ENCODE assay signal across 33 cellular contexts in the genomic region with DNA sequence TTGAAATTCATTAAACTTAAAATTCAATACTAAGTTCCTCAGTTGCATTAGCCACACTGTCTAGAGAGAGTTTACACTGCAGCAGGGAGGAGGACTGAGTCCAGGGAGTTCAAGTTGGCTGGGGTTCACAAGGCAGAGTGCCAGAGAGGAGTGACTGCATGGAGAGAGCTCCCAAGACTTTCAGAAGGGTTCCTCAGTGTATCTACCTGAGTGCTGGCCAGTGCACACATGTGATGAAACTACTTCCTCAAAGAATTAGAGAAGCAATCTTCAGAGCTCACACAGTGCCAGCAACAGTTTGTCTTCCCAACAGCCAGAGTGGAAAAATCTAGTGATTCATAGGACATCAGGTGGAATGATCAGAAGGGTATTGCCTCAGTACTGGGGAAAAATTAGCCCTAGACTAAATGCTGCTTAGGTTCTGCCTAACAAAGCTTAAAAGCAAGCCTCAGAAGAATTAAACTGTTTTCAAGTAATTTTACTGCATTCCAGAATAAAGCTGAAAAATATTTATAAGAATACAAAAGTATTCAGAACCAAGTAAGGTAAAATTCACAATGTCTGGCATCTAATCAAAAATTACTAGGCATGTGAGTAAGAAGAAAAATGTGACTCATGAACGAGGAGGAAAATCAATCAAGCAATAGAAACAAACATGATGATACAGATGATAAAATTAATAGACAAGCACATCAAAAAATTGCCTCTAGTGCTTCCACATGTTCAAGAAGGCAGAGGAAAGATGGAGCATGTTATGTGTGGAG. TPM values are rescaled to one million over a fixed set of nuclear protein-coding genes. Genes with fewer than 3 reads are reported as not detected.
DNase-seq lines count a peak whose midpoint lies in the region; ATAC-seq and TF ChIP-seq lines count a peak whose summit lies in the region.
"Had no signal": no experiment of that assay in that cellular context is flagged by ENCODE, and none has a peak within 500 bp of the region (broad histone marks: within the 10 kb centered on the region; RNA-seq: fewer than 3 reads in every experiment).

No MANE protein-coding gene starts in this region.

- H3K4me3 Mint-ChIP-seq in CD14-positive monocyte = no peak overlapping the region
- H3K4me3 Mint-ChIP-seq: activated CD4-positive, alpha-beta T cell treated with anti-CD3 and anti-CD28 coated beads for 36 hours; activated T-cell treated with anti-CD3 and anti-CD28 coated beads, Interleukin-2, amount 50 U/mL, for 72 hours; H9; IgD-negative memory B cell; naive thymus-derived CD8-positive, alpha-beta T cell; T-helper 2 cell treated with Interferon-gamma antibody and Interleukin-4, amounts not matched to agents 5 μg/mL and 100 μg/mL, for 36 hours had no signal

- H3K27me3 Mint-ChIP-seq in CD14-positive monocyte (ENCODE audit: low read depth in 3 of 3) = peaks cover 0 to 14% (median 7%) of the 10 kb centered on the region in 3 donors

- H3K9me3 Mint-ChIP-seq in CD14-positive monocyte = peaks cover 6 to 23% (median 13%) of the 10 kb centered on the region in 7 donors

- no peaks in the 10 kb centered on the region for H3K36me3 ChIP-seq in osteoblast (ENCODE audit: insufficient read depth, low read length)
- H3K36me3 ChIP-seq: BLaER1, colonic mucosa, heart left ventricle, transverse colon had no signal

- H3K9me3 ChIP-seq in osteoblast (ENCODE audit: low read depth, low read length) = peaks cover 2% of the 10 kb centered on the region
- H3K9me3 ChIP-seq: colonic mucosa had no signal

- TF ChIP-seq CTCF in CD14-positive monocyte (IDR thresholded peaks at IDR 0.05) = no peak
- TF ChIP-seq CTCF in RWPE1 (conservative IDR thresholded peaks at IDR 0.05; ENCODE audit: low read depth) = no peak
- TF ChIP-seq CTCF in fibroblast of mammary gland (conservative IDR thresholded peaks at IDR 0.05; ENCODE audit: control insufficient read depth, insufficient read depth, low read depth, low read length) = no peak
- TF ChIP-seq CTCF in osteoblast (IDR thresholded peaks at IDR 0.05; ENCODE audit: extremely low read depth, low read depth, low read length) = no peak

- CTCF ChIA-PET in RWPE1 (lab: Yijun Ruan, JAX) = interaction anchor here (0.7 to 1.2 kb wide), 2 partner anchors 77 to 437 kb away, joined by 3 to 5 read pairs; no protein-coding TSS in a partner anchor

- H3K27ac Mint-ChIP-seq in CD14-positive monocyte = no peak overlapping the region
- H3K27ac Mint-ChIP-seq: activated CD4-positive, alpha-beta T cell treated with anti-CD3 and anti-CD28 coated beads for 36 hours; activated T-cell treated with anti-CD3 and anti-CD28 coated beads, Interleukin-2, amount 50 U/mL, for 72 hours; H9; IgD-negative memory B cell; naive thymus-derived CD8-positive, alpha-beta T cell; T-helper 2 cell treated with Interferon-gamma antibody and Interleukin-4, amounts not matched to agents 5 μg/mL and 100 μg/mL, for 36 hours had no signal

- no peaks in the 10 kb centered on the region for H3K4me1 ChIP-seq in osteoblast (ENCODE audit: insufficient read depth, low read length)
- H3K4me1 ChIP-seq: BLaER1, colonic mucosa, foreskin keratinocyte, heart left ventricle, transverse colon had no signal

- H3K79me2 ChIP-seq in osteoblast (ENCODE audit: insufficient read depth, low read length) = no peaks in the 10 kb centered on the region

- intact Hi-C loops in CD14-positive monocyte (cut with micrococcal nuclease) = loop anchor here in 1 of 2 donors (5.0 to 10.0 kb wide), 2 partner anchors 138 to 516 kb away; no protein-coding TSS in a partner anchor

- ATAC-seq in HG03460 (IDR thresholded peaks at IDR 0.05; ENCODE audit: unreplicated experiment) (no peak), GM18505 (IDR thresholded peaks at IDR 0.05; ENCODE audit: unreplicated experiment) (no peak)
- ATAC-seq: activated CD4-positive, alpha-beta T cell treated with anti-CD3 and anti-CD28 coated beads for 36 hours; activated T-cell treated with anti-CD3 and anti-CD28 coated beads, Interleukin-2, amount 50 U/mL, for 72 hours; foreskin keratinocyte; heart left ventricle; naive thymus-derived CD8-positive, alpha-beta T cell; Right ventricle myocardium inferior had no signal

- no peak overlapping the region for H3K4me2 ChIP-seq in osteoblast (ENCODE audit: insufficient read depth, low read length)
- H3K4me2 ChIP-seq: BLaER1 had no signal

- H3K4me3 ChIP-seq in fibroblast of mammary gland (ENCODE audit: control insufficient read depth, low read depth, low read length) (no peak overlapping the region), osteoblast (ENCODE audit: insufficient read depth, low read length) (no peak overlapping the region)
- H3K4me3 ChIP-seq: BLaER1, colonic mucosa, heart left ventricle, transverse colon had no signal

- H2AFZ ChIP-seq in osteoblast (ENCODE audit: low read length) = no peak overlapping the region

- peak; percentile 2 for DNase-seq in CD14-positive monocyte (ENCODE audit: low spot score)
- DNase-seq in RWPE1 (ENCODE audit: low spot score) = no peak
- peak; percentile 25 for DNase-seq in fibroblast of mammary gland (ENCODE audit: low read depth)
- DNase-seq in osteoblast (ENCODE audit: insufficient read length, low spot score, missing footprints) = peak; percentile 17
- no peak for DNase-seq in NCI-H2196 (lab: John Stamatoyannopoulos, UW; ENCODE audit: unreplicated experiment)
- DNase-seq: activated CD4-positive, alpha-beta T cell treated with anti-CD3 and anti-CD28 coated beads for 36 hours; activated naive CD4-positive, alpha-beta T cell treated with Interleukin-2 at 50 U/mL for 16 hours; activated T-cell treated with anti-CD3 and anti-CD28 coated beads, Interleukin-2, amount 50 U/mL, for 72 hours; amniotic stem cell; colonic mucosa; COR-L47; DMS53; effector CD8-positive, alpha-beta T cell; H9; heart left ventricle; midbrain; NCI-H1417 treated with DMSO at 0.1 percent for 48 hours; NCI-H2081 treated with DMSO at 0.1 percent for 48 hours; NCI-H82; nucleus accumbens; stimulated activated CD4-positive, alpha-beta T cell treated with anti-CD3 and anti-CD28 coated beads, Interleukin-2, amount 100 ng/mL, for 24 hours; transverse colon had no signal

- no peaks in the 10 kb centered on the region for H3K36me3 Mint-ChIP-seq in CD14-positive monocyte
- H3K36me3 Mint-ChIP-seq: IgD-negative memory B cell had no signal

- no peaks in the 10 kb centered on the region for H3K4me1 Mint-ChIP-seq in CD14-positive monocyte
- H3K4me1 Mint-ChIP-seq: activated CD4-positive, alpha-beta T cell treated with anti-CD3 and anti-CD28 coated beads for 36 hours; H9; naive thymus-derived CD8-positive, alpha-beta T cell had no signal

- no peaks in the 10 kb centered on the region for H4K20me1 ChIP-seq in osteoblast (ENCODE audit: insufficient read depth, low read length)
- H4K20me1 ChIP-seq: BLaER1 had no signal

- POLR2A ChIA-PET in RWPE1 (lab: Yijun Ruan, JAX; ENCODE audit: low non-redundant PET) = no interaction called here

- H3K27me3 ChIP-seq in osteoblast (ENCODE audit: insufficient read depth, low read length) = peaks cover 10% of the 10 kb centered on the region
- H3K27me3 ChIP-seq: BLaER1, colonic mucosa had no signal

- TF ChIP-seq POLR2A in GM18505 (IDR thresholded peaks at IDR 0.05; ENCODE audit: borderline replicate concordance, extremely low read depth, insufficient read depth, insufficient read length) = no peak

- H3K27ac ChIP-seq in RWPE1 = peak overlapping the region; percentile 14; the same call in 1 of the 2 replicates
- H3K27ac ChIP-seq in osteoblast (ENCODE audit: low read depth, low read length) = no peak overlapping the region
- H3K27ac ChIP-seq: BLaER1, colonic mucosa, epithelial cell of prostate, foreskin keratinocyte, heart left ventricle, transverse colon had no signal

RNA-seq across cellular contexts. Expression of a gene that starts 10.4 kb away (rescaled TPM):
- polyA plus RNA-seq in CD14-positive monocyte = not detected
- not detected in 2 replicates for total RNA-seq in osteoblast
- total RNA-seq: activated CD4-positive, alpha-beta T cell treated with anti-CD3 and anti-CD28 coated beads for 36 hours; activated T-cell treated with anti-CD3 and anti-CD28 coated beads, Interleukin-2, amount 50 U/mL, for 72 hours; colonic mucosa; heart left ventricle; M059J; naive thymus-derived CD8-positive, alpha-beta T cell; renal cortical epithelial cell; Right ventricle myocardium inferior; transverse colon had no signal
- polyA plus RNA-seq: heart left ventricle; IgD-negative memory B cell; naive thymus-derived CD8-positive, alpha-beta T cell had no signal

RNA-seq across cellular contexts. Expression of a gene that starts 48.6 kb away (rescaled TPM):
- not detected for polyA plus RNA-seq in CD14-positive monocyte
- total RNA-seq in osteoblast = 0.36 and 0.88 TPM in 2 replicates
- total RNA-seq: naive thymus-derived CD8-positive, alpha-beta T cell had no signal
- polyA plus RNA-seq: IgD-negative memory B cell; naive thymus-derived CD8-positive, alpha-beta T cell had no signal

Comparison
In these comparisons a context has a peak if more than half of its experiments do, and no peak if none do; other contexts are left out.
1. DNase-seq: peak in CD14-positive monocyte (single experiment), fibroblast of mammary gland (single experiment) and osteoblast (single experiment); none in RWPE1 (single experiment) and NCI-H2196 (single experiment).